Comparison of ENCODE assay signal across 37 cellular contexts in the genomic region with DNA sequence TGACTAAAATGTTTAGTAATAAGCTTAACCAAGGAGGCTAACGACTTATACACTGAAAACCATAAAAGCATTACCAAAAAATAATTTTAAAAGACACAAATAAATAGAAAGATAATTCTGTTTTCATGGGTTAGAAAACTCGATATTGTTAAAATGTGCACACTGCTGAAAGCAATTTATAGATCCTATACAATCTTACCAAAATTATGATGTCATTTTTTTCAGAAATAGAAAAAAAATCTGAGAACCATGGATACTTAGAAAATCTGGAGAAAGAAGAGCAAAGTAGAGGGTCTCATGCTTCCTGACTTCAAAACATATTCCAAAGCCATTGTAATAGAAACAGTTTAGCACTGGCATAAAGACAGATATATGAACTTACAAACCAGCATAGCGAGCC. TPM values are rescaled to one million over a fixed set of nuclear protein-coding genes. Genes with fewer than 3 reads are reported as not detected.
"Had no signal": no experiment of that assay in that cellular context is flagged by ENCODE, and none has a peak within 500 bp of the region (broad histone marks: within the 10 kb centered on the region; RNA-seq: fewer than 3 reads in every experiment).

No MANE protein-coding gene starts in this region.

- H3K27me3 ChIP-seq: adrenal gland, ascending aorta, body of pancreas, brain microvascular endothelial cell, breast epithelium, cardiac muscle cell had no signal

- H3K36me3 ChIP-seq: adrenal gland, ascending aorta, brain microvascular endothelial cell, breast epithelium, cardiac muscle cell had no signal

- H3K9me3 ChIP-seq: adrenal gland, ascending aorta, body of pancreas, breast epithelium had no signal

- H3K4me3 ChIP-seq: adrenal gland, ascending aorta, body of pancreas, breast epithelium, cardiac muscle cell had no signal

- H3K4me1 ChIP-seq: adrenal gland, ascending aorta, body of pancreas, breast epithelium had no signal

- DNase-seq: activated effector memory CD4-positive, alpha-beta T cell treated with anti-CD3 and anti-CD28 coated beads, Interleukin-2, amount 50 U/mL, for 16 hours; activated effector memory CD4-positive, alpha-beta T cell treated with Interleukin-2 at 50 U/mL for 16 hours; activated gamma-delta T cell; activated gamma-delta T cell treated with Interleukin-2 at 50 U/mL for 16 hours; activated naive CD4-positive, alpha-beta T cell; activated naive CD4-positive, alpha-beta T cell treated with anti-CD3 and anti-CD28 coated beads for 36 hours; activated naive CD4-positive, alpha-beta T cell treated with anti-CD3 and anti-CD28 coated beads, Interleukin-2, amount 10 ng/mL, durations not matched to agents 7 days and 5 days; activated naive CD4-positive, alpha-beta T cell treated with anti-CD3 and anti-CD28 coated beads, Interleukin-2, amount 50 U/mL, for 16 hours; activated naive CD4-positive, alpha-beta T cell treated with Interleukin-2 at 50 U/mL for 16 hours; activated naive CD8-positive, alpha-beta T cell treated with anti-CD3 and anti-CD28 coated beads for 36 hours; activated naive CD8-positive, alpha-beta T cell treated with anti-CD3 and anti-CD28 coated beads, Interleukin-2, amount 10 ng/mL, durations not matched to agents 7 days and 5 days; activated naive CD8-positive, alpha-beta T cell treated with anti-CD3 and anti-CD28 coated beads, Interleukin-2, amount 50 U/mL, for 24 hours; activated T-cell treated with anti-CD3 and anti-CD28 coated beads, Interleukin-2, amount 50 U/mL, for 24 hours; activated T-cell treated with anti-CD3 and anti-CD28 coated beads, Interleukin-2, amount 50 U/mL, for 4 hours; activated T-cell treated with anti-CD3 and anti-CD28 coated beads, Interleukin-2, amount 50 U/mL, for 48 hours; activated T-cell treated with anti-CD3 and anti-CD28 coated beads, Interleukin-2, amount 50 U/mL, for 72 hours; adrenal gland; amniotic stem cell; amygdala; anterior cingulate cortex; aorta; body of pancreas; brain microvascular endothelial cell; caudate nucleus; central memory CD4-positive, alpha-beta T cell; cerebellar nuclear complex had no signal

- ATAC-seq: activated naive CD4-positive, alpha-beta T cell treated with anti-CD3 and anti-CD28 coated beads, Interleukin-2, amount 50 U/mL, for 72 hours; activated naive CD8-positive, alpha-beta T cell treated with anti-CD3 and anti-CD28 coated beads, Interleukin-2, amount 50 U/mL, for 24 hours; activated T-cell treated with anti-CD3 and anti-CD28 coated beads, Interleukin-2, amount 50 U/mL, for 4 hours; activated T-cell treated with anti-CD3 and anti-CD28 coated beads, Interleukin-2, amount 50 U/mL, for 72 hours; activated T-helper 17 cell treated with anti-CD3 and anti-CD28 coated beads, Interleukin-2, amount 50 U/mL, for 72 hours; body of pancreas had no signal

- FAIRE-seq: astrocyte, bronchial epithelial cell had no signal

- H3K27ac ChIP-seq: adrenal gland, ascending aorta, body of pancreas, brain microvascular endothelial cell, breast epithelium, cardiac muscle cell had no signal

RNA-seq across cellular contexts. Expression of gene HCRTR2, which starts 46.6 kb away (rescaled TPM):
- total RNA-seq: activated naive CD4-positive, alpha-beta T cell treated with anti-CD3 and anti-CD28 coated beads for 36 hours; activated naive CD4-positive, alpha-beta T cell treated with anti-CD3 and anti-CD28 coated beads, Interleukin-2, amount 50 U/mL, for 72 hours; activated naive CD8-positive, alpha-beta T cell treated with anti-CD3 and anti-CD28 coated beads for 36 hours; activated naive CD8-positive, alpha-beta T cell treated with anti-CD3 and anti-CD28 coated beads, Interleukin-2, amount 10 ng/mL, durations not matched to agents 7 days and 5 days; activated T-cell treated with anti-CD3 and anti-CD28 coated beads, Interleukin-2, amount 50 U/mL, for 4 hours; activated T-cell treated with anti-CD3 and anti-CD28 coated beads, Interleukin-2, amount 50 U/mL, for 72 hours; activated T-helper 1 cell treated with anti-CD3 and anti-CD28 coated beads, Interleukin-12 subunit alpha, Interleukin-12 subunit beta, Interleukin-2, Interleukin-4 antibody, amounts not matched to agents 30 ng/mL and 10 ng/mL and 1 ng/mL, durations not matched to agents 14 hours and 24 hours and 36 hours; activated T-helper 17 cell treated with anti-CD3 and anti-CD28 coated beads, Interleukin-2, amount 50 U/mL, for 72 hours; activated T-helper 2 cell treated with anti-CD3 and anti-CD28 coated beads, Interferon-gamma antibody, Interleukin-2, Interleukin-4, amounts not matched to agents 10 μg/mL and 5 μg/mL and 100 μg/mL, durations not matched to agents 14 hours and 24 hours and 36 hours; aorta; ascending aorta; body of pancreas; breast epithelium; bronchial epithelial cell; cardiac muscle cell; cardiac septum; chondrocyte had no signal
- polyA plus RNA-seq: aorta, cardiac muscle cell had no signal
